12 cellular contexts compared by ENCODE assay signal in genomic region chr1:119323216-119323982, GRCh38. TPM values are rescaled to one million over a fixed set of nuclear protein-coding genes. Genes with fewer than 3 reads are reported as not detected.
A peak's percentile ranks its signal among the peaks of the same experiment; 100 is the strongest.
DNase-seq lines count a peak whose midpoint lies in the region; ATAC-seq, FAIRE-seq and TF ChIP-seq lines count a peak whose summit lies in the region.
"Had no signal": no experiment of that assay in that cellular context is flagged by ENCODE, and none has a peak within 500 bp of the region (broad histone marks: within the 10 kb centered on the region; RNA-seq: fewer than 3 reads in every experiment).

No MANE protein-coding gene starts in this region.

- TF ChIP-seq CTCF in heart right ventricle (IDR thresholded peaks at IDR 0.05): no peak
- TF ChIP-seq CTCF in pancreas (IDR thresholded peaks at IDR 0.05): no peak

- ATAC-seq in GM18520 (IDR thresholded peaks at IDR 0.05; ENCODE audit: unreplicated experiment): peak; percentile 70
- peak; percentile 77 for ATAC-seq in GM21526 (IDR thresholded peaks at IDR 0.05; ENCODE audit: low FRiP score, unreplicated experiment)
- ATAC-seq in HG03280 (IDR thresholded peaks at IDR 0.05; ENCODE audit: unreplicated experiment): peak; percentile 88
- peak; percentile 49 to 86 (median 64) for ATAC-seq in heart right ventricle
- no peak for ATAC-seq in pancreas

- H3K27ac ChIP-seq in heart right ventricle (peak overlapping the region in 2 of 10 donors; percentile 19 to 22), pancreas (no peak overlapping the region)
- H3K27ac ChIP-seq: stomach had no signal

- H3K27me3 ChIP-seq in heart right ventricle (peaks cover 0 to 13% (median 8%) of the 10 kb centered on the region in 7 donors), pancreas (no peaks in the 10 kb centered on the region)

- no peaks in the 10 kb centered on the region for H3K36me3 ChIP-seq in heart right ventricle
- no peaks in the 10 kb centered on the region for H3K36me3 ChIP-seq in pancreas
- H3K36me3 ChIP-seq: stomach had no signal

- peaks cover 0 to 13% (median 6%) of the 10 kb centered on the region in 9 donors for H3K4me1 ChIP-seq in heart right ventricle
- peaks cover 0 to 3% (median 0%) of the 10 kb centered on the region in 3 donors for H3K4me1 ChIP-seq in pancreas

- DNase-seq in heart right ventricle: peak in 1 of 2 donors; percentile 20
- DNase-seq in pancreas: no peak
- DNase-seq in A172 (ENCODE audit: low spot score): no peak
- DNase-seq in SHP77 (lab: John Stamatoyannopoulos, UW): no peak
- no peak for DNase-seq in HuH-7 (ENCODE audit: low spot score)
- DNase-seq: stomach had no signal

- intact Hi-C loops in heart right ventricle (cut with DNase I) (no loop called here), pancreas (cut with DNase I) (no loop called here)

- WGBS in heart right ventricle, 2 donors: 79 to 81% methylated on average over 5 of the region's 5 CpGs
- 88 to 91% methylated on average over 5 of the region's 5 CpGs for whole genome bisulfite sequencing in pancreas, 2 donors

- H3K4me3 ChIP-seq in heart right ventricle (no peak overlapping the region), pancreas (no peak overlapping the region)
- H3K4me3 ChIP-seq: stomach had no signal

- no peak for FAIRE-seq in pancreas (lab: Jason Lieb, UNC)
- FAIRE-seq: islet of Langerhans had no signal

- H3K9me3 ChIP-seq in heart right ventricle (no peaks in the 10 kb centered on the region), pancreas (no peaks in the 10 kb centered on the region)
- H3K9me3 ChIP-seq: stomach had no signal

RNA-seq across cellular contexts. Expression of gene HAO2, which starts 45.2 kb away (rescaled TPM):
- total RNA-seq in heart right ventricle (not detected), pancreas (not detected)
- polyA plus RNA-seq in heart right ventricle (under 1 TPM in 1 of 2 donors, not detected in 1; 0.01 TPM), pancreas (not detected)
- total RNA-seq in A172 (2014; rRNA removed; shearing (Covaris generic)): not detected in 2 replicates
- total RNA-seq: Daoy, renal cortical epithelial cell had no signal
- polyA plus RNA-seq: stomach had no signal

Comparison
In these comparisons a context has a peak if more than half of its experiments do, and no peak if none do; other contexts are left out.
1. ATAC-seq: peak in GM18520 (single experiment), GM21526 (single experiment), HG03280 (single experiment) and heart right ventricle (8 of 8); none in pancreas (0 of 4).